ENCODE assay signal across 22 cellular contexts in the genomic region with DNA sequence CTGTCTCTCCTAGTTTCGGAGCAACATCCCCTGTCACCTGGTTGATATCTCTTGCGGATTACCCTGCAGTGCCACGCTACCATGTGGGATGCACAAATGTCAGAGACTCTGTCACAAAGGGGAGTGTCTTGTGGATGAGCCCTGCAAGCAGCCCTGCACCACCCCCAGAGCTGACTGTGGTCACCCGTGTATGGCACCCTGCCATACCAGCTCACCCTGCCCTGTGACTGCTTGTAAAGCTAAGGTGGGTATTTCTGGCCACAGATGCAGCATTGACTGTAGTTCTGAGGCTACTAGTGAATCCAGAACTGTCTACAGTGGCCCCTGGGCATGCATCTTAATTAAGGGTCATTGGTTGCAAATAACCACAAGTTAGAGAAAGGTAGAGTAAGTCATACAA. TPM values are rescaled to one million over a fixed set of nuclear protein-coding genes. Genes with fewer than 3 reads are reported as not detected.
DNase-seq lines count a peak whose midpoint lies in the region; ATAC-seq and TF ChIP-seq lines count a peak whose summit lies in the region.
"Had no signal": no experiment of that assay in that cellular context is flagged by ENCODE, and none has a peak within 500 bp of the region (broad histone marks: within the 10 kb centered on the region; RNA-seq: fewer than 3 reads in every experiment).

No MANE protein-coding gene starts in this region.

- no peaks in the 10 kb centered on the region for H3K27me3 ChIP-seq in right atrium auricular region
- no peaks in the 10 kb centered on the region for H3K27me3 ChIP-seq in gastroesophageal sphincter
- no peaks in the 10 kb centered on the region for H3K27me3 ChIP-seq in osteoblast (ENCODE audit: insufficient read depth, low read length)
- H3K27me3 ChIP-seq in CD4-positive, alpha-beta memory T cell (ENCODE audit: insufficient read depth, low read length): no peaks in the 10 kb centered on the region
- H3K27me3 ChIP-seq: foreskin keratinocyte, testis had no signal

- no peak overlapping the region for H2AFZ ChIP-seq in osteoblast (ENCODE audit: low read length)

- intact Hi-C loops in Right ventricle myocardium inferior (cut with DNase I): no loop called here
- intact Hi-C loops in CD4-positive, alpha-beta memory T cell (cut with micrococcal nuclease): no loop called here

- peak; percentile 32 for ATAC-seq in Right ventricle myocardium inferior
- no peak for ATAC-seq in gastroesophageal sphincter
- no peak for ATAC-seq in HG02852 (IDR thresholded peaks at IDR 0.05; ENCODE audit: unreplicated experiment)
- ATAC-seq: foreskin keratinocyte had no signal

- H3K27ac ChIP-seq in right atrium auricular region (peak overlapping the region in 1 of 2 donors; percentile 5), gastroesophageal sphincter (peak overlapping the region in 3 of 4 donors; percentile 71 to 86 (median 84)), osteoblast (ENCODE audit: low read depth, low read length) (peak overlapping the region; percentile 16)
- no peak overlapping the region for H3K27ac ChIP-seq in CD4-positive, alpha-beta memory T cell (ENCODE audit: low read depth, low read length)
- H3K27ac ChIP-seq: C4-2B, foreskin keratinocyte, testis had no signal

- no peaks in the 10 kb centered on the region for H4K20me1 ChIP-seq in osteoblast (ENCODE audit: insufficient read depth, low read length)

- no peak overlapping the region for H3K4me3 Mint-ChIP-seq in CD4-positive, alpha-beta memory T cell
- H3K4me3 Mint-ChIP-seq: brain had no signal

- peaks cover 0 to 3% (median 0%) of the 10 kb centered on the region in 4 donors for H3K4me1 Mint-ChIP-seq in CD4-positive, alpha-beta memory T cell
- H3K4me1 Mint-ChIP-seq: brain had no signal

- H3K36me3 Mint-ChIP-seq in CD4-positive, alpha-beta memory T cell: peaks cover 55 to 70% of the 10 kb centered on the region in 2 donors

- no peaks in the 10 kb centered on the region for H3K27me3 Mint-ChIP-seq in CD4-positive, alpha-beta memory T cell
- H3K27me3 Mint-ChIP-seq: brain had no signal

- DNase-seq in Right ventricle myocardium inferior (ENCODE audit: missing footprints) (no peak), right atrium auricular region (ENCODE audit: low spot score) (no peak), osteoblast (ENCODE audit: insufficient read length, low spot score, missing footprints) (no peak), NCI-H446 (lab: John Stamatoyannopoulos, UW) (no peak), foreskin melanocyte (no peak)
- DNase-seq in CD4-positive, alpha-beta memory T cell: no peak
- DNase-seq: ACHN; activated CD4-positive, alpha-beta T cell treated with anti-CD3 and anti-CD28 coated beads, Interleukin-2, amount 50 U/mL, for 4 hours; activated T-cell treated with anti-CD3 and anti-CD28 coated beads, Interleukin-2, amount 50 U/mL, for 1 hour; DMS53; foreskin keratinocyte; NCI-H1930; NCI-H510A; stimulated activated CD4-positive, alpha-beta T cell treated with anti-CD3 and anti-CD28 coated beads, Interleukin-4, amount 100 ng/mL, for 4 hours; SW 1271; testis had no signal

- H3K4me2 ChIP-seq in osteoblast (ENCODE audit: insufficient read depth, low read length): no peak overlapping the region

- H3K9me3 ChIP-seq in right atrium auricular region (no peaks in the 10 kb centered on the region), gastroesophageal sphincter (no peaks in the 10 kb centered on the region), osteoblast (ENCODE audit: low read depth, low read length) (no peaks in the 10 kb centered on the region)
- no peaks in the 10 kb centered on the region for H3K9me3 ChIP-seq in CD4-positive, alpha-beta memory T cell (ENCODE audit: control insufficient read depth in 1 of 2, low read length in 2 of 2)
- H3K9me3 ChIP-seq: testis had no signal

- no peak for TF ChIP-seq EP300 in gastroesophageal sphincter (IDR thresholded peaks at IDR 0.05)

- H3K79me2 ChIP-seq in osteoblast (ENCODE audit: insufficient read depth, low read length): no peaks in the 10 kb centered on the region

- POLR2A ChIA-PET in CD4-positive, alpha-beta memory T cell (lab: Charles Lee; ENCODE audit: partially characterized antibody): interaction anchor here (1.5 kb wide), 1 partner anchor 62 kb away, joined by 6 read pairs; the partner anchor contains the start of gene NFX1

- 94 to 100% methylated on average over 2 of the region's 4 CpGs for WGBS in gastroesophageal sphincter (ENCODE audit: low coverage in 1 of 2), 2 donors

- H3K4me3 ChIP-seq in right atrium auricular region (no peak overlapping the region), gastroesophageal sphincter (no peak overlapping the region), osteoblast (ENCODE audit: insufficient read depth, low read length) (no peak overlapping the region)
- no peak overlapping the region for H3K4me3 ChIP-seq in CD4-positive, alpha-beta memory T cell (ENCODE audit: low read length in 2 of 2)
- H3K4me3 ChIP-seq: testis had no signal

- CTCF ChIA-PET in CD4-positive, alpha-beta memory T cell (lab: Charles Lee; ENCODE audit: partially characterized antibody): interaction anchor here (1.1 kb wide), 1 partner anchor 64 kb away, joined by 3 read pairs; no protein-coding TSS in a partner anchor

- TF ChIP-seq POLR2A in gastroesophageal sphincter (IDR thresholded peaks at IDR 0.05): no peak

- H3K9me3 Mint-ChIP-seq in CD4-positive, alpha-beta memory T cell: no peaks in the 10 kb centered on the region
- H3K9me3 Mint-ChIP-seq: activated naive CD4-positive, alpha-beta T cell treated with anti-CD3 and anti-CD28 coated beads, Interleukin-2, amount 50 U/mL, for 72 hours; brain had no signal

- peak overlapping the region in 2 of 7 donors; percentile 27 to 76 for H3K27ac Mint-ChIP-seq in CD4-positive, alpha-beta memory T cell

- TF ChIP-seq CTCF in right atrium auricular region (IDR thresholded peaks at IDR 0.05): no peak
- no peak for TF ChIP-seq CTCF in gastroesophageal sphincter (IDR thresholded peaks at IDR 0.05)
- no peak for TF ChIP-seq CTCF in osteoblast (IDR thresholded peaks at IDR 0.05; ENCODE audit: extremely low read depth, low read depth, low read length)

- H3K36me3 ChIP-seq in right atrium auricular region (peaks cover 35% of the 10 kb centered on the region), gastroesophageal sphincter (peaks cover 0 to 47% of the 10 kb centered on the region in 2 donors), osteoblast (ENCODE audit: insufficient read depth, low read length) (peaks cover 53% of the 10 kb centered on the region)
- peaks cover 9% of the 10 kb centered on the region for H3K36me3 ChIP-seq in CD4-positive, alpha-beta memory T cell (ENCODE audit: insufficient read depth, low read length)

- H3K4me1 ChIP-seq in right atrium auricular region: peaks cover 0 to 32% of the 10 kb centered on the region in 2 donors
- peaks cover 0 to 32% (median 12%) of the 10 kb centered on the region in 3 donors for H3K4me1 ChIP-seq in gastroesophageal sphincter
- H3K4me1 ChIP-seq in osteoblast (ENCODE audit: insufficient read depth, low read length): no peaks in the 10 kb centered on the region
- no peaks in the 10 kb centered on the region for H3K4me1 ChIP-seq in CD4-positive, alpha-beta memory T cell (ENCODE audit: insufficient read depth, low read length)
- H3K4me1 ChIP-seq: foreskin keratinocyte had no signal

RNA-seq across cellular contexts. Expression of gene AQP7, which starts 50.8 kb away (rescaled TPM):
- total RNA-seq in Right ventricle myocardium inferior (147 TPM), right atrium auricular region (10 to 100 TPM; 58.4 to 74.9 TPM), gastroesophageal sphincter (1 to 10 TPM; 1.2 to 2.0 (median 1.6) TPM), osteoblast (0.59 TPM in 1 of 2 replicates, not detected in the other)
- under 1 TPM in 1 of 2 experiments, not detected in 1; 0.81 TPM for total RNA-seq in CD4-positive, alpha-beta memory T cell
- polyA plus RNA-seq in CD4-positive, alpha-beta memory T cell: under 1 TPM in 1 of 2 donors, not detected in 1; 0.30 TPM
- total RNA-seq: foreskin keratinocyte, RPMI7951 had no signal
- polyA plus RNA-seq: foreskin keratinocyte had no signal

Comparison
In these comparisons a context has a peak if more than half of its experiments do, and no peak if none do; other contexts are left out.
1. RNA of gene AQP7, which starts 50.8 kb away (total RNA-seq): 147 TPM in Right ventricle myocardium inferior (single experiment) and 58.4 to 74.9 TPM in right atrium auricular region; 1.2 to 2.0 TPM in gastroesophageal sphincter, 0.81 TPM in CD4-positive, alpha-beta memory T cell and 0.59 TPM in osteoblast; every median in the first group is over 10 times any median in the second.